ENCODE assay signal across 15 cellular contexts in genomic region chr7:121510302-121510701, GRCh38.
DNase-seq lines count a peak whose midpoint lies in the region; ATAC-seq and TF ChIP-seq lines count a peak whose summit lies in the region.
"Had no signal": no experiment of that assay in that cellular context is flagged by ENCODE, and none has a peak within 500 bp of the region (broad histone marks: within the 10 kb centered on the region; RNA-seq: fewer than 3 reads in every experiment).

No MANE protein-coding gene starts in this region.

- no peak overlapping the region for H2BK12ac ChIP-seq in H9 (ENCODE audit: insufficient read length, low read depth, low read length)

- no peak overlapping the region for H4K5ac ChIP-seq in H9 (ENCODE audit: insufficient read length, low read depth, low read length)

- peaks cover 44 to 46% of the 10 kb centered on the region in 2 experiments for H3K9me3 Mint-ChIP-seq in H9
- H3K9me3 Mint-ChIP-seq in activated T-helper 17 cell treated with anti-CD3 and anti-CD28 coated beads, Interleukin-2, amount 50 U/mL, for 72 hours: peaks cover 18% of the 10 kb centered on the region

- H3K18ac ChIP-seq in H9 (ENCODE audit: insufficient read length, low read depth, low read length): no peak overlapping the region

- H2BK20ac ChIP-seq in H9 (ENCODE audit: low read depth, low read length, poor library complexity, severe bottlenecking): no peak overlapping the region

- POLR2A ChIA-PET in SK-N-SH (lab: Yijun Ruan, JAX): no interaction called here

- H4K20me1 ChIP-seq in SK-N-SH (ENCODE audit: insufficient read depth) (no peaks in the 10 kb centered on the region), H9 (ENCODE audit: control insufficient read depth, insufficient read depth, insufficient read length) (no peaks in the 10 kb centered on the region)

- H4K91ac ChIP-seq in H9 (ENCODE audit: insufficient read length, low read depth, low read length): no peak overlapping the region

- no peaks in the 10 kb centered on the region for H3K36me3 ChIP-seq in SK-N-SH (replicated peaks in 1 of 2; ENCODE audit: control insufficient read depth in 1 of 2, insufficient read depth in 2 of 2, low read length in 1 of 2)
- H3K36me3 ChIP-seq: MG63, neutrophil, stomach had no signal

- CTCF ChIA-PET in SK-N-SH (lab: Yijun Ruan, JAX): no interaction called here

- H3K36me3 Mint-ChIP-seq in H9 (ENCODE audit: insufficient read depth in 1 of 3, low read depth in 3 of 3): peaks cover 36 to 58% (median 43%) of the 10 kb centered on the region in 3 experiments
- H3K36me3 Mint-ChIP-seq in activated T-helper 17 cell treated with anti-CD3 and anti-CD28 coated beads, Interleukin-2, amount 50 U/mL, for 72 hours (ENCODE audit: low read depth): no peaks in the 10 kb centered on the region

- no peak overlapping the region for H2BK5ac ChIP-seq in H9 (ENCODE audit: insufficient read length, low read length)

- WGBS in SK-N-SH (ENCODE audit: low lambda C conversion rate): 63% methylated on average over 2 of the region's 2 CpGs
- no CpG with 5 or more reads among the region's 2 CpGs for WGBS in H9 (ENCODE audit: extremely low coverage, insufficient read length, low lambda C conversion rate)

- H3K23ac ChIP-seq in H9 (ENCODE audit: insufficient read length, low read depth, low read length): no peak overlapping the region

- H3K4me1 ChIP-seq in SK-N-SH (ENCODE audit: control insufficient read depth in 1 of 2, insufficient read depth in 2 of 2, low read depth in 1 of 2, low read length in 1 of 2) (no peaks in the 10 kb centered on the region), H9 (ENCODE audit: insufficient read depth, low read length) (peaks cover 4% of the 10 kb centered on the region; the same call in 1 of the 2 replicates)
- H3K4me1 ChIP-seq: stomach had no signal

- no peak overlapping the region for H3K14ac ChIP-seq in H9 (ENCODE audit: insufficient read depth, low read length)

- ATAC-seq in SK-N-SH treated with all-trans-retinoic acid at 6 μM for 48 hours (no peak), left lobe of liver (peak; percentile 28), HG03469 (IDR thresholded peaks at IDR 0.05; ENCODE audit: unreplicated experiment) (no peak)
- ATAC-seq in activated T-helper 17 cell treated with anti-CD3 and anti-CD28 coated beads, Interleukin-2, amount 50 U/mL, for 72 hours (replicated peaks): peak; percentile 24

- no peak overlapping the region for H4K8ac ChIP-seq in H9 (replicated peaks; ENCODE audit: insufficient read length, low read depth, low read length)

- H2AFZ ChIP-seq in SK-N-SH (ENCODE audit: low read depth) (no peak overlapping the region), H9 (ENCODE audit: low read length) (no peak overlapping the region)

- TF ChIP-seq RAD21 in SK-N-SH (IDR thresholded peaks at IDR 0.05; ENCODE audit: low read length): no peak

- no peak overlapping the region for H3K4me2 ChIP-seq in SK-N-SH
- H3K4me2 ChIP-seq in H9 (ENCODE audit: insufficient read depth, insufficient read length, low read length): no peak overlapping the region

- no peaks in the 10 kb centered on the region for H3K23me2 ChIP-seq in H9 (ENCODE audit: insufficient read length, low read depth, low read length, poor library complexity, severe bottlenecking)

- H3K4me1 Mint-ChIP-seq in H9: peaks cover 20% of the 10 kb centered on the region in 2 experiments
- H3K4me1 Mint-ChIP-seq in activated T-helper 17 cell treated with anti-CD3 and anti-CD28 coated beads, Interleukin-2, amount 50 U/mL, for 72 hours: no peaks in the 10 kb centered on the region

- DNase-seq in SK-N-SH (no peak), H9 (peak; percentile 75), left lobe of liver (ENCODE audit: low spot score) (no peak), NCI-H1694 (lab: John Stamatoyannopoulos, UW) (no peak), HK-2 (ENCODE audit: unreplicated experiment) (no peak)
- DNase-seq: amygdala, dermis blood vessel endothelial cell, MG63, NCI-H2171 treated with DMSO at 0.1 percent for 48 hours, stomach had no signal

- no peak overlapping the region for H3K27ac Mint-ChIP-seq in H9
- H3K27ac Mint-ChIP-seq in activated T-helper 17 cell treated with anti-CD3 and anti-CD28 coated beads, Interleukin-2, amount 50 U/mL, for 72 hours: no peak overlapping the region

- no peak for TF ChIP-seq EP300 in SK-N-SH (IDR thresholded peaks at IDR 0.05; ENCODE audit: borderline replicate concordance in 1 of 2, low read depth in 1 of 2, low read length in 1 of 2)

- H3F3A ChIP-seq in SK-N-SH (replicated peaks; ENCODE audit: insufficient read depth): peaks cover 6% of the 10 kb centered on the region

- H3K9me3 ChIP-seq in SK-N-SH (peaks cover 23% of the 10 kb centered on the region), H9 (ENCODE audit: control insufficient read depth, low read depth, low read length) (peaks cover 29% of the 10 kb centered on the region)
- H3K9me3 ChIP-seq: MG63, neutrophil had no signal

- no peak overlapping the region for H2AK5ac ChIP-seq in H9 (ENCODE audit: insufficient read length, low read length)

- no peaks in the 10 kb centered on the region for H3K27me3 ChIP-seq in SK-N-SH (ENCODE audit: insufficient read depth)
- no peaks in the 10 kb centered on the region for H3K27me3 ChIP-seq in H9 (ENCODE audit: insufficient read depth, low read length)
- H3K27me3 ChIP-seq: MG63, neutrophil, stomach had no signal

- H3K79me2 ChIP-seq in SK-N-SH (ENCODE audit: insufficient read depth) (no peaks in the 10 kb centered on the region), H9 (ENCODE audit: insufficient read depth, low read length) (no peaks in the 10 kb centered on the region)

- H3T11ph ChIP-seq in H9 (ENCODE audit: low read length): no peak overlapping the region

- H3K4me3 ChIP-seq in SK-N-SH (ENCODE audit: low read depth in 2 of 2, low read length in 1 of 2): no peak overlapping the region
- H3K4me3 ChIP-seq: MG63, stomach had no signal

- no peak overlapping the region for H2BK15ac ChIP-seq in H9 (ENCODE audit: low read depth, low read length)

- H3K4ac ChIP-seq in H9 (ENCODE audit: low read depth, low read length): no peak overlapping the region

- no peaks in the 10 kb centered on the region for H3K79me1 ChIP-seq in H9 (ENCODE audit: insufficient read depth, low read depth, low read length, poor library complexity, severe bottlenecking)

- no peak overlapping the region for H3K56ac ChIP-seq in H9 (ENCODE audit: insufficient read length, low read depth, low read length)

- H2BK120ac ChIP-seq in H9 (ENCODE audit: low read depth, low read length, poor library complexity, severe bottlenecking): no peak overlapping the region

- no peak overlapping the region for H3K27ac ChIP-seq in SK-N-SH (ENCODE audit: low read depth in 2 of 2, low read length in 1 of 2)
- no peak overlapping the region for H3K27ac ChIP-seq in H9 (ENCODE audit: insufficient read length, low read depth, low read length)
- H3K27ac ChIP-seq: neutrophil, stomach, VCaP had no signal

- H3K4me3 Mint-ChIP-seq in H9: no peak overlapping the region
- H3K4me3 Mint-ChIP-seq in activated T-helper 17 cell treated with anti-CD3 and anti-CD28 coated beads, Interleukin-2, amount 50 U/mL, for 72 hours: peak overlapping the region; percentile 34

- TF ChIP-seq CTCF in SK-N-SH (IDR thresholded peaks at IDR 0.05) (peak; percentile 32; the same call in 1 of the 2 replicates), H9 (conservative IDR thresholded peaks at IDR 0.05) (0 out of 3 replicates have a peak, but pooled peaks have one; percentile 28)

- H3K9ac ChIP-seq in SK-N-SH (no peak overlapping the region), H9 (ENCODE audit: extremely low read depth, insufficient read length, low read length) (no peak overlapping the region)

- no peaks in the 10 kb centered on the region for H3K9me2 ChIP-seq in SK-N-SH

- H3K27me3 Mint-ChIP-seq in H9 (ENCODE audit: low read depth): peaks cover 4% of the 10 kb centered on the region; the same call in 1 of the 2 replicates
- H3K27me3 Mint-ChIP-seq in activated T-helper 17 cell treated with anti-CD3 and anti-CD28 coated beads, Interleukin-2, amount 50 U/mL, for 72 hours: peaks cover 4% of the 10 kb centered on the region

TF ChIP-seq in SK-N-SH, 30 proteins besides CTCF, POLR2A, EP300 and RAD21 (continues in another document):
- TF ChIP-seq SMC3 (IDR thresholded peaks at IDR 0.05; ENCODE audit: low read depth, low read length) (no peak), PBX3 (IDR thresholded peaks at IDR 0.05) (no peak), TCF12 (IDR thresholded peaks at IDR 0.05) (no peak), NFIC (IDR thresholded peaks at IDR 0.05; ENCODE audit: borderline replicate concordance) (no peak), MXI1 (IDR thresholded peaks at IDR 0.05; ENCODE audit: low read depth, low read length) (no peak), TEAD4 (IDR thresholded peaks at IDR 0.05; ENCODE audit: borderline replicate concordance, insufficient read depth) (no peak), GABPA (IDR thresholded peaks at IDR 0.05; ENCODE audit: low read depth) (no peak)

TF ChIP-seq in SK-N-SH treated with all-trans-retinoic acid at 6 μM for 48 hours, 23 proteins besides CTCF, POLR2A, EP300 and RAD21 (continues in another document):
- no peak for TF ChIP-seq TSHZ2 (CRISPR knock-in tag; IDR thresholded peaks at IDR 0.05)
- TF ChIP-seq PPARA (CRISPR knock-in tag; IDR thresholded peaks at IDR 0.05; ENCODE audit: borderline replicate concordance): no peak
- TF ChIP-seq ZNF565 (CRISPR knock-in tag; conservative IDR thresholded peaks at IDR 0.05; ENCODE audit: low read depth): no peak

Comparison
In these comparisons a context has a peak if more than half of its experiments do, and no peak if none do; other contexts are left out.
1. ATAC-seq: peak in activated T-helper 17 cell treated with anti-CD3 and anti-CD28 coated beads, Interleukin-2, amount 50 U/mL, for 72 hours (single experiment) and left lobe of liver (single experiment); none in SK-N-SH treated with all-trans-retinoic acid at 6 μM for 48 hours (single experiment) and HG03469 (single experiment).